Comparison of ENCODE assay signal across 8 cellular contexts in genomic region chr11:36508743-36509142, GRCh38. TPM values are rescaled to one million over a fixed set of nuclear protein-coding genes. Genes with fewer than 3 reads are reported as not detected.
A peak's percentile ranks its signal among the peaks of the same experiment; 100 is the strongest.
DNase-seq lines count a peak whose midpoint lies in the region; ATAC-seq and TF ChIP-seq lines count a peak whose summit lies in the region.

No MANE protein-coding gene starts in this region.

- no peak for ATAC-seq in naive thymus-derived CD8-positive, alpha-beta T cell
- no peak for ATAC-seq in HG03565 (IDR thresholded peaks at IDR 0.05; ENCODE audit: unreplicated experiment)

- H3K4me1 ChIP-seq in BE2C: no peaks in the 10 kb centered on the region

- H3K36me3 ChIP-seq in BE2C: no peaks in the 10 kb centered on the region
- peaks cover 5% of the 10 kb centered on the region; the same call in 1 of the 2 replicates for H3K36me3 ChIP-seq in MG63

- TF ChIP-seq CTCF in BE2C (IDR thresholded peaks at IDR 0.05; ENCODE audit: low read depth, low read length): no peak
- no peak for TF ChIP-seq CTCF in coronary artery (IDR thresholded peaks at IDR 0.05)

- peaks cover 0 to 2% (median 0%) of the 10 kb centered on the region in 9 donors for H3K9me3 Mint-ChIP-seq in naive thymus-derived CD8-positive, alpha-beta T cell

- H3K27me3 ChIP-seq in BE2C (no peaks in the 10 kb centered on the region), MG63 (no peaks in the 10 kb centered on the region)

- H3K9me3 ChIP-seq in BE2C: no peaks in the 10 kb centered on the region
- H3K9me3 ChIP-seq in MG63: peaks cover 2% of the 10 kb centered on the region; the same call in 1 of the 2 replicates

- peaks cover 31 to 50% (median 46%) of the 10 kb centered on the region in 4 donors for H3K4me1 Mint-ChIP-seq in naive thymus-derived CD8-positive, alpha-beta T cell

- H3K4me3 Mint-ChIP-seq in naive thymus-derived CD8-positive, alpha-beta T cell: peak overlapping the region; percentile 93 to 100 (median 98)

- POLR2A ChIA-PET in naive thymus-derived CD8-positive, alpha-beta T cell (lab: Charles Lee): interaction anchor here (2.2 kb wide), 1 partner anchor 20 kb away, joined by 7 read pairs; no protein-coding TSS in a partner anchor

- H3K4me3 ChIP-seq in BE2C (ENCODE audit: low read depth, low read length) (peak overlapping the region; percentile 79), MG63 (peak overlapping the region; percentile 99), coronary artery (peak overlapping the region; percentile 92)

- H3K36me3 Mint-ChIP-seq in naive thymus-derived CD8-positive, alpha-beta T cell: peaks cover 0 to 15% (median 0%) of the 10 kb centered on the region in 3 donors

- DNase-seq in BE2C (no peak), MG63 (no peak), coronary artery (ENCODE audit: low spot score) (no peak), NOMO-1 treated with DMSO at 0.1 percent for 48 hours (lab: John Stamatoyannopoulos, UW; ENCODE audit: unreplicated experiment) (no peak), head of caudate nucleus (no peak), NCI-H146 treated with DMSO at 0.1 percent for 48 hours (lab: John Stamatoyannopoulos, UW; ENCODE audit: unreplicated experiment) (no peak)
- DNase-seq in naive thymus-derived CD8-positive, alpha-beta T cell: no peak

- peak overlapping the region; percentile 10 to 94 for H3K27ac ChIP-seq in coronary artery

- H3K27me3 Mint-ChIP-seq in naive thymus-derived CD8-positive, alpha-beta T cell: peaks cover 0 to 8% (median 0%) of the 10 kb centered on the region in 5 donors

- H3K27ac Mint-ChIP-seq in naive thymus-derived CD8-positive, alpha-beta T cell: peak overlapping the region; percentile 90 to 97 (median 96)

- intact Hi-C loops in head of caudate nucleus (cut with DNase I): no loop called here

RNA-seq across cellular contexts. Expression of gene TRAF6, which starts 1.3 kb away (rescaled TPM):
- 4.9 TPM for polyA plus RNA-seq in BE2C (2012; ENCODE audit: insufficient read depth, insufficient read length, low read depth)
- total RNA-seq in MG63 (2014; rRNA removed; shearing (Covaris generic); ENCODE audit: low replicate concordance): 6.1 and 6.7 TPM in 2 replicates
- 10 to 100 TPM; 18.9 TPM for total RNA-seq in naive thymus-derived CD8-positive, alpha-beta T cell
- 1 to 10 TPM; 5.4 to 9.5 (median 6.9) TPM for polyA plus RNA-seq in naive thymus-derived CD8-positive, alpha-beta T cell

RNA-seq across cellular contexts. Expression of gene RAG1, which starts 59.1 kb away (rescaled TPM):
- 0.56 TPM for polyA plus RNA-seq in BE2C (2012; ENCODE audit: insufficient read depth, insufficient read length, low read depth)
- 0.10 TPM in 1 of 2 replicates, not detected in the other for total RNA-seq in MG63 (2014; rRNA removed; shearing (Covaris generic); ENCODE audit: low replicate concordance)
- total RNA-seq in naive thymus-derived CD8-positive, alpha-beta T cell: under 1 TPM; 0.58 to 0.68 TPM
- under 1 TPM in 2 of 3 donors, not detected in 1; 0.05 to 0.24 TPM for polyA plus RNA-seq in naive thymus-derived CD8-positive, alpha-beta T cell
